ENCODE assay signal across 1 cellular context in the genomic region with DNA sequence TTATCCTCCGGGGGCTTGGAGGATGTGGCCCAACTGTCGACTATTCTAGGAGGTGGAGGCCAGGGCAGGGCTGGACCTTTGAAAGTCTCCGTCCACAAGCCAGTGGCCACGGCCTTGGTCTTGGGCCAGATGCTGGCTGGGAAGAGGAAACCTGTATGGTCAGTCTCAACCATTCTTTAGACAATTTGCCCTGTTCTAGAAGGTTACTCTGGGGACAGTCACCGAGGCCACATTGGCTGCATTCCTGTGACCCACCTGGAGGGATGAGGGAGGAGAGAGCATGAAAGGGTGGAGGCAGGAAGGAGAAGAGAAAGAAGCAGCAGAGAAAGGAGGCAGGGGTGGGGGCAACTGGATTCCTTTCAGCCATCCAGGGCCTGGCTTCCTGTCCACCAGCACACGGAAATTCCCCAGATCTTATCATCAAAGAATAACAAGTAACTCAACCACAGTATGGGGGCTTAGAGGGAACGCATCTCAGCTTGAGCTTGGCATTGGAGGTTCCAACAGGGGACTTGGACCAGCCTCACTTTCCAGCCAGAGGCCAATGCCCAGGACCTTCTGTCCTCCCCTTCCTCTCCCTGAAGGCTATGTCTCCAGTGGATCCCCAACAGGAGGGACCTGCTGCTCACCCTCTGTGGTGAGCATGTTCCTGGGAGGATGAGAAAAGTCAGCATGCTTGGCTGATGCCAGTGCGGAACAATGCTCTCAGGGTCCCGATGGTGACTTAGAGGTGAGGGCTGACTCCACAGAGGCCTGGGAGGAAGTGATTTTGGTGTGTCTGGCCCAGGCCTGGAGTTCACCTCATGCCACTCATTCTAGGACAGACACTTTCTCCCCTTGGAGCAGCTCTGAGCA.
TF ChIP-seq lines count a peak whose summit lies in the region.

No MANE protein-coding gene starts in this region.

TF ChIP-seq in HepG2, 621 proteins besides CTCF, POLR2A, EP300 and RAD21 (continued from another document and continues in another):
- TF ChIP-seq, protein P1, sequence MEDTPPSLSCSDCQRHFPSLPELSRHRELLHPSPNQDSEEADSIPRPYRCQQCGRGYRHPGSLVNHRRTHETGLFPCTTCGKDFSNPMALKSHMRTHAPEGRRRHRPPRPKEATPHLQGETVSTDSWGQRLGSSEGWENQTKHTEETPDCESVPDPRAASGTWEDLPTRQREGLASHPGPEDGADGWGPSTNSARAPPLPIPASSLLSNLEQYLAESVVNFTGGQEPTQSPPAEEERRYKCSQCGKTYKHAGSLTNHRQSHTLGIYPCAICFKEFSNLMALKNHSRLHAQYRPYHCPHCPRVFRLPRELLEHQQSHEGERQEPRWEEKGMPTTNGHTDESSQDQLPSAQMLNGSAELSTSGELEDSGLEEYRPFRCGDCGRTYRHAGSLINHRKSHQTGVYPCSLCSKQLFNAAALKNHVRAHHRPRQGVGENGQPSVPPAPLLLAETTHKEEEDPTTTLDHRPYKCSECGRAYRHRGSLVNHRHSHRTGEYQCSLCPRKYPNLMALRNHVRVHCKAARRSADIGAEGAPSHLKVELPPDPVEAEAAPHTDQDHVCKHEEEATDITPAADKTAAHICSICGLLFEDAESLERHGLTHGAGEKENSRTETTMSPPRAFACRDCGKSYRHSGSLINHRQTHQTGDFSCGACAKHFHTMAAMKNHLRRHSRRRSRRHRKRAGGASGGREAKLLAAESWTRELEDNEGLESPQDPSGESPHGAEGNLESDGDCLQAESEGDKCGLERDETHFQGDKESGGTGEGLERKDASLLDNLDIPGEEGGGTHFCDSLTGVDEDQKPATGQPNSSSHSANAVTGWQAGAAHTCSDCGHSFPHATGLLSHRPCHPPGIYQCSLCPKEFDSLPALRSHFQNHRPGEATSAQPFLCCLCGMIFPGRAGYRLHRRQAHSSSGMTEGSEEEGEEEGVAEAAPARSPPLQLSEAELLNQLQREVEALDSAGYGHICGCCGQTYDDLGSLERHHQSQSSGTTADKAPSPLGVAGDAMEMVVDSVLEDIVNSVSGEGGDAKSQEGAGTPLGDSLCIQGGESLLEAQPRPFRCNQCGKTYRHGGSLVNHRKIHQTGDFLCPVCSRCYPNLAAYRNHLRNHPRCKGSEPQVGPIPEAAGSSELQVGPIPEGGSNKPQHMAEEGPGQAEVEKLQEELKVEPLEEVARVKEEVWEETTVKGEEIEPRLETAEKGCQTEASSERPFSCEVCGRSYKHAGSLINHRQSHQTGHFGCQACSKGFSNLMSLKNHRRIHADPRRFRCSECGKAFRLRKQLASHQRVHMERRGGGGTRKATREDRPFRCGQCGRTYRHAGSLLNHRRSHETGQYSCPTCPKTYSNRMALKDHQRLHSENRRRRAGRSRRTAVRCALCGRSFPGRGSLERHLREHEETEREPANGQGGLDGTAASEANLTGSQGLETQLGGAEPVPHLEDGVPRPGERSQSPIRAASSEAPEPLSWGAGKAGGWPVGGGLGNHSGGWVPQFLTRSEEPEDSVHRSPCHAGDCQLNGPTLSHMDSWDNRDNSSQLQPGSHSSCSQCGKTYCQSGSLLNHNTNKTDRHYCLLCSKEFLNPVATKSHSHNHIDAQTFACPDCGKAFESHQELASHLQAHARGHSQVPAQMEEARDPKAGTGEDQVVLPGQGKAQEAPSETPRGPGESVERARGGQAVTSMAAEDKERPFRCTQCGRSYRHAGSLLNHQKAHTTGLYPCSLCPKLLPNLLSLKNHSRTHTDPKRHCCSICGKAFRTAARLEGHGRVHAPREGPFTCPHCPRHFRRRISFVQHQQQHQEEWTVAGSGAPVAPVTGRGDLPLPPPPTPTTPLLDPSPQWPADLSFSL (CRISPR knock-in tag; IDR thresholded peaks at IDR 0.05), result no peak
- TF ChIP-seq ZSCAN9 (CRISPR knock-in tag; IDR thresholded peaks at IDR 0.05; ENCODE audit: borderline replicate concordance), result 0 out of 2 replicates have a peak, but pooled peaks have one; percentile 48
- TF ChIP-seq, protein P2, sequence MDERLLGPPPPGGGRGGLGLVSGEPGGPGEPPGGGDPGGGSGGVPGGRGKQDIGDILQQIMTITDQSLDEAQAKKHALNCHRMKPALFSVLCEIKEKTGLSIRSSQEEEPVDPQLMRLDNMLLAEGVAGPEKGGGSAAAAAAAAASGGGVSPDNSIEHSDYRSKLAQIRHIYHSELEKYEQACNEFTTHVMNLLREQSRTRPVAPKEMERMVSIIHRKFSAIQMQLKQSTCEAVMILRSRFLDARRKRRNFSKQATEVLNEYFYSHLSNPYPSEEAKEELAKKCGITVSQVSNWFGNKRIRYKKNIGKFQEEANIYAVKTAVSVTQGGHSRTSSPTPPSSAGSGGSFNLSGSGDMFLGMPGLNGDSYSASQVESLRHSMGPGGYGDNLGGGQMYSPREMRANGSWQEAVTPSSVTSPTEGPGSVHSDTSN (CRISPR knock-in tag; IDR thresholded peaks at IDR 0.05), result no peak
- TF ChIP-seq PHB2 (IDR thresholded peaks at IDR 0.05; ENCODE audit: partially characterized antibody), result no peak
- no peak for TF ChIP-seq ATM (IDR thresholded peaks at IDR 0.05; ENCODE audit: borderline replicate concordance)
- no peak for TF ChIP-seq FLYWCH1 (CRISPR knock-in tag; IDR thresholded peaks at IDR 0.05)
- TF ChIP-seq TARDBP (CRISPR knock-in tag; IDR thresholded peaks at IDR 0.05), result no peak
- TF ChIP-seq, protein P3, sequence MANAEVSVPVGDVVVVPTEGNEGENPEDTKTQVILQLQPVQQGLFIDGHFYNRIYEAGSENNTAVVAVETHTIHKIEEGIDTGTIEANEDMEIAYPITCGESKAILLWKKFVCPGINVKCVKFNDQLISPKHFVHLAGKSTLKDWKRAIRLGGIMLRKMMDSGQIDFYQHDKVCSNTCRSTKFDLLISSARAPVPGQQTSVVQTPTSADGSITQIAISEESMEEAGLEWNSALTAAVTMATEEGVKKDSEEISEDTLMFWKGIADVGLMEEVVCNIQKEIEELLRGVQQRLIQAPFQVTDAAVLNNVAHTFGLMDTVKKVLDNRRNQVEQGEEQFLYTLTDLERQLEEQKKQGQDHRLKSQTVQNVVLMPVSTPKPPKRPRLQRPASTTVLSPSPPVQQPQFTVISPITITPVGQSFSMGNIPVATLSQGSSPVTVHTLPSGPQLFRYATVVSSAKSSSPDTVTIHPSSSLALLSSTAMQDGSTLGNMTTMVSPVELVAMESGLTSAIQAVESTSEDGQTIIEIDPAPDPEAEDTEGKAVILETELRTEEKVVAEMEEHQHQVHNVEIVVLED (CRISPR knock-in tag; IDR thresholded peaks at IDR 0.05; ENCODE audit: borderline replicate concordance), result peak; percentile 21; the same call in 1 of the 2 replicates
- TF ChIP-seq SPEN (CRISPR knock-in tag; IDR thresholded peaks at IDR 0.05; ENCODE audit: low read depth), result no peak
- TF ChIP-seq MEF2D (CRISPR knock-in tag; IDR thresholded peaks at IDR 0.05), result no peak
- TF ChIP-seq, protein P4, sequence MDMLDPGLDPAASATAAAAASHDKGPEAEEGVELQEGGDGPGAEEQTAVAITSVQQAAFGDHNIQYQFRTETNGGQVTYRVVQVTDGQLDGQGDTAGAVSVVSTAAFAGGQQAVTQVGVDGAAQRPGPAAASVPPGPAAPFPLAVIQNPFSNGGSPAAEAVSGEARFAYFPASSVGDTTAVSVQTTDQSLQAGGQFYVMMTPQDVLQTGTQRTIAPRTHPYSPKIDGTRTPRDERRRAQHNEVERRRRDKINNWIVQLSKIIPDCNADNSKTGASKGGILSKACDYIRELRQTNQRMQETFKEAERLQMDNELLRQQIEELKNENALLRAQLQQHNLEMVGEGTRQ (IDR thresholded peaks at IDR 0.05; ENCODE audit: low read depth, low read length), result no peak
- TF ChIP-seq, protein P4 (CRISPR knock-in tag; IDR thresholded peaks at IDR 0.05; ENCODE audit: borderline replicate concordance), result no peak
- no peak for TF ChIP-seq ARNT (IDR thresholded peaks at IDR 0.05)
- no peak for TF ChIP-seq ZFP82 (CRISPR knock-in tag; IDR thresholded peaks at IDR 0.05; ENCODE audit: borderline replicate concordance)
- no peak for TF ChIP-seq ZNF747 (CRISPR knock-in tag; IDR thresholded peaks at IDR 0.05; ENCODE audit: borderline replicate concordance)
- TF ChIP-seq, protein P5, sequence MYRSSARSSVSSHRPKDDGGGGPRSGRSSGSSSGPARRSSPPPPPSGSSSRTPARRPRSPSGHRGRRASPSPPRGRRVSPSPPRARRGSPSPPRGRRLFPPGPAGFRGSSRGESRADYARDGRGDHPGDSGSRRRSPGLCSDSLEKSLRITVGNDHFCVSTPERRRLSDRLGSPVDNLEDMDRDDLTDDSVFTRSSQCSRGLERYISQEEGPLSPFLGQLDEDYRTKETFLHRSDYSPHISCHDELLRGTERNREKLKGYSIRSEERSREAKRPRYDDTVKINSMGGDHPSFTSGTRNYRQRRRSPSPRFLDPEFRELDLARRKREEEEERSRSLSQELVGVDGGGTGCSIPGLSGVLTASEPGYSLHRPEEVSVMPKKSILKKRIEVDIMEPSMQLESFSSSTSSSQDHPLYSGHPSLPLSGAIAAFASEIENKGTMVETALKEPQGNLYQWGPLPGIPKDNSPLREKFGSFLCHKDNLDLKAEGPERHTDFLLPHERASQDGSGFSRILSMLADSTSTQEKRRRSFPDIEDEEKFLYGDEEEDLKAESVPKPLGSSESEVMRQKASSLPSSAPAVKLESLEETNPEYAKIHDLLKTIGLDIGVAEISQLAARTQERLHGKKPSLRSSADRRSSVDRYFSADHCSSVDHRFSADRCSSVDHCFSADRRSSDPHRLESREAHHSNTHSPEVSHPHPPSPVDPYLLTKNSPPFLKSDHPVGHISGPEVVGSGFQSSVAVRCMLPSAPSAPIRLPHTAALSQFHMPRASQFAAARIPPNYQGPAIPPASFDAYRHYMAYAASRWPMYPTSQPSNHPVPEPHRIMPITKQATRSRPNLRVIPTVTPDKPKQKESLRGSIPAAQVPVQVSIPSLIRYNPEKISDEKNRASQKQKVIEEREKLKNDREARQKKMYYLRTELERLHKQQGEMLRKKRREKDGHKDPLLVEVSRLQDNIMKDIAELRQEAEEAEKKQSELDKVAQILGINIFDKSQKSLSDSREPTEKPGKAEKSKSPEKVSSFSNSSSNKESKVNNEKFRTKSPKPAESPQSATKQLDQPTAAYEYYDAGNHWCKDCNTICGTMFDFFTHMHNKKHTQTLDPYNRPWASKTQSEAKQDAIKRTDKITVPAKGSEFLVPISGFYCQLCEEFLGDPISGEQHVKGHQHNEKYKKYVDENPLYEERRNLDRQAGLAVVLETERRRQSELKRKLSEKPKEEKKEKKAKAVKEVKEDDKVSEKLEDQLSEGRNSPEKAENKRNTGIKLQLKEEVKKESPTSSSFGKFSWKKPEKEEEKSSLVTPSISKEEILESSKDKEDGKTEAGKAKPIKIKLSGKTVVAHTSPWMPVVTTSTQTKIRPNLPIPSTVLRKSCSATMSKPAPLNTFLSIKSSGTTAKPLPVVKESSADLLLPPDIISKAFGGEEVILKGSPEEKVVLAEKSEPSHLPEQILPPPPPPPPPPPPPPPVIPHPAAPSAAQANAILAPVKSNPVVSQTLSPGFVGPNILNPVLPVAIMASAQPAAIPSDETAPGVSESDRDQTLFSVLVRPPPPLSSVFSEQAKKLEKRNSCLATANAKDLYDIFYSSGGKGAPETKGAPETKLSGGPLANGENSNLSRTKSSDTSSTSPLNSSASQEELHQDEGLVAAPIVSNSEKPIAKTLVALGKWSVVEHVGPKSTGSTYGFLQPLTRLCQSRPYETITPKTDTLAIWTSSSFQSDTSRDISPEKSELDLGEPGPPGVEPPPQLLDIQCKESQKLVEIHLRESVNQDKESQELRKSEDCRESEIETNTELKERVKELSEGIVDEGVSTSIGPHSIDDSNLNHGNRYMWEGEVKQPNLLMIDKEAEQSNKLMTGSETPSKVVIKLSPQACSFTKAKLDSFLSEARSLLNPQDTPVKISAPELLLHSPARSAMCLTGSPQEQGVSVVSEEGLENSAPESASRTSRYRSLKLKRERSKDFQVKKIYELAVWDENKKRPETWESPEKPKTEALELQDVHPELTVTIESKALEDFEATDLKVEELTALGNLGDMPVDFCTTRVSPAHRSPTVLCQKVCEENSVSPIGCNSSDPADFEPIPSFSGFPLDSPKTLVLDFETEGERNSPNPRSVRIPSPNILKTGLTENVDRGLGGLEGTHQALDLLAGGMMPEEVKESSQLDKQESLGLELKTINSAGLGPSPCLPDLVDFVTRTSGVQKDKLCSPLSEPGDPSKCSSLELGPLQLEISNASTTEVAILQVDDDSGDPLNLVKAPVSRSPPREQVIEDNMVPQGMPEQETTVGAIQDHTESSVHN (CRISPR knock-in tag; IDR thresholded peaks at IDR 0.05), result peak; percentile 82; the same call in 1 of the 2 replicates
- TF ChIP-seq, protein P6, sequence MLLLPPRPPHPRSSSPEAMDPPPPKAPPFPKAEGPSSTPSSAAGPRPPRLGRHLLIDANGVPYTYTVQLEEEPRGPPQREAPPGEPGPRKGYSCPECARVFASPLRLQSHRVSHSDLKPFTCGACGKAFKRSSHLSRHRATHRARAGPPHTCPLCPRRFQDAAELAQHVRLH (CRISPR knock-in tag; IDR thresholded peaks at IDR 0.05; ENCODE audit: borderline replicate concordance, low read depth), result no peak; the same call in 1 of the 2 replicates
- TF ChIP-seq MAFG (CRISPR knock-in tag; IDR thresholded peaks at IDR 0.05), result no peak
- TF ChIP-seq EHMT2 (IDR thresholded peaks at IDR 0.05; ENCODE audit: borderline replicate concordance, low read depth, low read length), result no peak
- TF ChIP-seq ZNF124 (CRISPR knock-in tag; IDR thresholded peaks at IDR 0.05), result no peak
- 0 out of 2 replicates have a peak, but pooled peaks have one; percentile 20 for TF ChIP-seq FOXK1 (CRISPR knock-in tag; IDR thresholded peaks at IDR 0.05; ENCODE audit: borderline replicate concordance, low read depth)
- TF ChIP-seq RARG (CRISPR knock-in tag; IDR thresholded peaks at IDR 0.05; ENCODE audit: low read depth), result no peak
- TF ChIP-seq ZNF749 (CRISPR knock-in tag; IDR thresholded peaks at IDR 0.05; ENCODE audit: borderline replicate concordance), result no peak
- peak; percentile 35; the same call in 1 of the 2 replicates for TF ChIP-seq RARA (CRISPR knock-in tag; IDR thresholded peaks at IDR 0.05)
